14 cellular contexts compared by ENCODE assay signal in genomic region chr14:60332869-60333268, GRCh38.
"Had no signal": no experiment of that assay in that cellular context is flagged by ENCODE, and none has a peak within 500 bp of the region (broad histone marks: within the 10 kb centered on the region; RNA-seq: fewer than 3 reads in every experiment).

No MANE protein-coding gene starts in this region.

- DNase-seq: activated CD8-positive, alpha-beta T cell treated with anti-CD3 and anti-CD28 coated beads, Interleukin-2, amount 10 ng/mL, durations not matched to agents 7 days and 5 days; activated effector memory CD4-positive, alpha-beta T cell treated with Interleukin-2 at 50 U/mL for 16 hours; aorta; dorsolateral prefrontal cortex; naive B cell; retina; stimulated activated CD4-positive, alpha-beta T cell treated with anti-CD3 and anti-CD28 coated beads, Interleukin-15, amount 100 ng/mL, for 24 hours; stimulated activated CD4-positive, alpha-beta T cell treated with anti-CD3 and anti-CD28 coated beads, Interleukin-4, amount 100 ng/mL, for 24 hours; stomach had no signal

- FAIRE-seq: bronchial epithelial cell had no signal

- H3K79me2 ChIP-seq: parathyroid adenoma had no signal

- H3K27ac ChIP-seq: dorsolateral prefrontal cortex, parathyroid adenoma, stomach had no signal

- H3K36me3 ChIP-seq: stomach had no signal

- ATAC-seq: activated CD4-positive, CD25-positive, alpha-beta regulatory T cell treated with anti-CD3 and anti-CD28 coated beads, Interleukin-2, amount 50 U/mL, for 24 hours; activated CD8-positive, alpha-beta T cell treated with anti-CD3 and anti-CD28 coated beads, Interleukin-2, amount 10 ng/mL, durations not matched to agents 7 days and 5 days had no signal

- H3K4me1 ChIP-seq: parathyroid adenoma had no signal

- H3K4me3 Mint-ChIP-seq: activated CD8-positive, alpha-beta T cell treated with anti-CD3 and anti-CD28 coated beads, Interleukin-2, amount 10 ng/mL, durations not matched to agents 7 days and 5 days had no signal

- H3K36me3 Mint-ChIP-seq: activated naive CD8-positive, alpha-beta T cell; naive B cell had no signal

- H2AFZ ChIP-seq: parathyroid adenoma had no signal

- H3K4me3 ChIP-seq: dorsolateral prefrontal cortex, lung, stomach had no signal

- H3K27ac Mint-ChIP-seq: activated CD8-positive, alpha-beta T cell treated with anti-CD3 and anti-CD28 coated beads, Interleukin-2, amount 10 ng/mL, durations not matched to agents 7 days and 5 days; activated naive CD8-positive, alpha-beta T cell had no signal

- H3K9me3 ChIP-seq: stomach had no signal
